ENCODE assay signal across 22 cellular contexts in genomic region chr7:23715099-23715498, GRCh38. TPM values are rescaled to one million over a fixed set of nuclear protein-coding genes. Genes with fewer than 3 reads are reported as not detected.
DNase-seq lines count a peak whose midpoint lies in the region; ATAC-seq, FAIRE-seq and TF ChIP-seq lines count a peak whose summit lies in the region.
"Had no signal": no experiment of that assay in that cellular context is flagged by ENCODE, and none has a peak within 500 bp of the region (broad histone marks: within the 10 kb centered on the region; RNA-seq: fewer than 3 reads in every experiment).

No MANE protein-coding gene starts in this region.

- no TSS peak for BruUV-seq in K562 (replicated peaks; lab: Mats Ljungman, UMichigan)

- H3K9me1 ChIP-seq in K562 (ENCODE audit: control insufficient read depth, insufficient read depth, low read length) = no peaks in the 10 kb centered on the region

- TF ChIP-seq EP300 in K562 (IDR thresholded peaks at IDR 0.05; ENCODE audit: low read length) = no peak

- H3K4me1 ChIP-seq in K562 (replicated peaks in 1 of 2; ENCODE audit: control insufficient read depth in 2 of 2, insufficient read depth in 2 of 2, low read length in 2 of 2) (no peaks in the 10 kb centered on the region), trophoblast cell (ENCODE audit: control insufficient read depth in 1 of 2, insufficient read depth in 2 of 2, low read length in 2 of 2) (no peaks in the 10 kb centered on the region), colonic mucosa (no peaks in the 10 kb centered on the region)

- H4K20me1 ChIP-seq in K562 (replicated peaks; ENCODE audit: control insufficient read depth, insufficient read depth, low read length) = no peaks in the 10 kb centered on the region

- ATAC-seq in K562 = no peak
- no peak for ATAC-seq in GM18909 (IDR thresholded peaks at IDR 0.05; ENCODE audit: poor library complexity, unreplicated experiment)
- ATAC-seq: GM23338, Right ventricle myocardium inferior had no signal

- WGBS in K562 (ENCODE audit: insufficient coverage, low coverage, missing lambda C conversion rate) = 31% methylated on average over 6 of the region's 6 CpGs
- 100% methylated on average over 2 of the region's 6 CpGs for WGBS in trophoblast cell (ENCODE audit: extremely low coverage, insufficient coverage, insufficient read length)

- H3K14ac ChIP-seq in trophoblast cell (ENCODE audit: low read length) = no peak overlapping the region

- no peak overlapping the region for H2BK5ac ChIP-seq in trophoblast cell (ENCODE audit: low read depth, low read length, poor library complexity)

- no peaks in the 10 kb centered on the region for H3K79me1 ChIP-seq in trophoblast cell (ENCODE audit: low read length)

- no peak overlapping the region for H4K12ac ChIP-seq in trophoblast cell (ENCODE audit: low read depth, low read length)

- no peak overlapping the region for H4K91ac ChIP-seq in trophoblast cell (ENCODE audit: low read depth, low read length)

- H3K9ac ChIP-seq in K562 (ENCODE audit: insufficient read depth in 1 of 2, low read depth in 2 of 2, low read length in 2 of 2) (no peak overlapping the region), trophoblast cell (ENCODE audit: low read length) (no peak overlapping the region), colonic mucosa (ENCODE audit: low read depth in 2 of 2, low read length in 2 of 2) (no peak overlapping the region)

- TF ChIP-seq RAD21 in K562 (CRISPR knock-in tag; conservative IDR thresholded peaks at IDR 0.05 in 1 of 2, IDR thresholded peaks at IDR 0.05 in 1 of 2) = no peak

- no peak for TF ChIP-seq POLR2A in K562 (conservative IDR thresholded peaks at IDR 0.05)

- H2AK5ac ChIP-seq in trophoblast cell (ENCODE audit: low read length) = no peak overlapping the region

- H3K79me2 ChIP-seq in K562 (ENCODE audit: control insufficient read depth, insufficient read depth, low read length) (no peaks in the 10 kb centered on the region), trophoblast cell (ENCODE audit: control insufficient read depth, insufficient read depth, low read length, poor library complexity) (no peaks in the 10 kb centered on the region)

- in situ Hi-C loops in K562 (cut with MboI) = loop anchor here (25.0 kb wide), 1 partner anchor 453 kb away; no protein-coding TSS in a partner anchor

- TF ChIP-seq CTCF in K562 (IDR thresholded peaks at IDR 0.05 in 2 of 3, conservative IDR thresholded peaks at IDR 0.05 in 1 of 3; ENCODE audit: insufficient read depth in 2 of 3, low read depth in 1 of 3, low read length in 3 of 3) = no peak
- TF ChIP-seq CTCF in colonic mucosa (IDR thresholded peaks at IDR 0.05) = no peak

- H3K36me3 ChIP-seq in K562 (ENCODE audit: control insufficient read depth, insufficient read depth, low read length) = no peaks in the 10 kb centered on the region
- no peaks in the 10 kb centered on the region for H3K36me3 ChIP-seq in trophoblast cell (ENCODE audit: control insufficient read depth in 1 of 2, insufficient read depth in 2 of 2, low read length in 2 of 2)
- no peaks in the 10 kb centered on the region for H3K36me3 ChIP-seq in colonic mucosa
- H3K36me3 ChIP-seq: SJCRH30 had no signal

- CTCF ChIA-PET in K562 (lab: Yijun Ruan, JAX; ENCODE audit: low intra/inter-chr PET ratio) = no interaction called here

- no peak for FAIRE-seq in K562 (lab: Jason Lieb, UNC)

- no peak overlapping the region for H3K23ac ChIP-seq in trophoblast cell (ENCODE audit: low read length)

- H3K27me3 ChIP-seq in K562 (ENCODE audit: control insufficient read depth in 2 of 2, insufficient read depth in 2 of 2, low read length in 2 of 2) (peaks cover 0 to 3% of the 10 kb centered on the region in 2 experiments; a peak in 2 of 5 replicates), trophoblast cell (ENCODE audit: insufficient read depth, low read length) (no peaks in the 10 kb centered on the region), colonic mucosa (no peaks in the 10 kb centered on the region)
- H3K27me3 ChIP-seq: SJCRH30 had no signal

- no peak overlapping the region for H4K8ac ChIP-seq in trophoblast cell (ENCODE audit: low read depth, low read length)

- H2BK120ac ChIP-seq in trophoblast cell (ENCODE audit: insufficient read depth, low read length, poor library complexity) = no peak overlapping the region

- POLR2A ChIA-PET in K562 (lab: Yijun Ruan, JAX) = interaction anchor here (0.7 kb wide), 1 partner anchor 148 kb away, joined by 3 read pairs; no protein-coding TSS in a partner anchor

- H3K27ac ChIP-seq in K562 (ENCODE audit: extremely low read depth, low read depth, low read length) = no peak overlapping the region
- no peak overlapping the region for H3K27ac ChIP-seq in trophoblast cell (ENCODE audit: low read depth, low read length)
- H3K27ac ChIP-seq in colonic mucosa = no peak overlapping the region
- H3K27ac ChIP-seq: SJCRH30 had no signal

- no peak overlapping the region for H3K4ac ChIP-seq in trophoblast cell (ENCODE audit: low read depth, low read length)

- H3K4me2 ChIP-seq in K562 (ENCODE audit: insufficient read depth, low read length) (no peak overlapping the region), trophoblast cell (ENCODE audit: low read length) (no peak overlapping the region)
- H3K4me2 ChIP-seq: GM23338 had no signal

- no peak overlapping the region for H2BK12ac ChIP-seq in trophoblast cell (ENCODE audit: low read length)

- DNase-seq in DMS53 (lab: John Stamatoyannopoulos, UW) (peak; percentile 87), NCI-H524 (lab: John Stamatoyannopoulos, UW) (peak; percentile 8 to 62), K562 (ENCODE audit: extremely low read depth in 1 of 4, low spot score in 3 of 4) (no peak), trophoblast cell (peak; percentile 68 to 83), cardiac septum (ENCODE audit: low spot score) (no peak), colonic mucosa (no peak)
- DNase-seq: DMS153, H9, NCI-H1092, NCI-H1417 treated with DMSO at 0.1 percent for 48 hours, NCI-H1694 treated with DMSO at 0.1 percent for 48 hours, NCI-H2081, NCI-H2171 treated with DMSO at 0.1 percent for 48 hours, NCI-H526, OCI-M1 had no signal

- no peak overlapping the region for H3K18ac ChIP-seq in trophoblast cell (ENCODE audit: low read length)

- intact Hi-C loops in K562 (cut with micrococcal nuclease) (loop anchor here (10.0 kb wide), 1 partner anchor 290 kb away; no protein-coding TSS in a partner anchor), cardiac septum (cut with DNase I) (loop anchor here (10.0 kb wide), 1 partner anchor 170 kb away; no protein-coding TSS in a partner anchor), colonic mucosa (cut with DNase I) (loop anchor here (2.0 to 10.0 kb wide), 2 partner anchors 60 to 144 kb away; no protein-coding TSS in a partner anchor)

- no peak overlapping the region for H2AFZ ChIP-seq in K562 (ENCODE audit: low read depth, low read length)
- H2AFZ ChIP-seq in trophoblast cell (ENCODE audit: insufficient read depth, low read length, poor library complexity) = no peak overlapping the region
- H2AFZ ChIP-seq: GM23338 had no signal

- H3K9me3 ChIP-seq in K562 (replicated peaks; ENCODE audit: control insufficient read depth, insufficient read depth, low read depth, low read length) (no peaks in the 10 kb centered on the region), trophoblast cell (ENCODE audit: insufficient read depth, low read depth, low read length) (no peaks in the 10 kb centered on the region), colonic mucosa (no peaks in the 10 kb centered on the region)
- H3K9me3 ChIP-seq: SJCRH30 had no signal

- no peak overlapping the region for H3K4me3 ChIP-seq in K562
- no peak overlapping the region for H3K4me3 ChIP-seq in trophoblast cell (ENCODE audit: low read depth, low read length)
- H3K4me3 ChIP-seq in colonic mucosa = no peak overlapping the region
- H3K4me3 ChIP-seq: GM23338, SJCRH30 had no signal

RNA-seq across cellular contexts. Expression of gene STK31, which starts 5.1 kb away (rescaled TPM):
- 0.30 and 0.63 TPM in 2 replicates for total RNA-seq in K562 (2011; cell fraction: chromatin; rRNA removed; ENCODE audit: low replicate concordance)
- 0.26 and 0.33 TPM in 2 replicates for total RNA-seq in K562 (2011; cell fraction: nucleolus; rRNA removed)
- 0.15 and 0.37 TPM in 2 replicates for total RNA-seq in K562 (2011; cell fraction: nucleoplasm; rRNA removed)
- total RNA-seq in K562 (2014; rRNA removed) (0.61 and 1.2 TPM in 2 replicates), K562 (2014; rRNA removed; fragmentation: Illumina TruSeq; extraction: Trizol) (0.25 and 0.77 TPM in 2 replicates), K562 (2015; rRNA removed; fragmentation: Illumina TruSeq; extraction: Trizol) (0.18 and 0.49 TPM in 2 replicates), K562 (2021) (0.09 and 0.20 TPM in 2 replicates), cardiac septum (0.35 TPM), colonic mucosa (under 1 TPM; 0.77 to 0.96 TPM)
- polyA plus RNA-seq in K562 (2011; rRNA removed) (0.26 and 0.46 TPM in 2 replicates), K562 (2014; fragmentation: Illumina TruSeq; extraction: Trizol) (0.30 and 0.64 TPM in 2 replicates), K562 (2014; fragmentation: Nextera tagmentation; extraction: Ambion mirVana) (under 1 TPM; 0.10 to 0.56 TPM), K562 (2014; rRNA removed) (0.20 and 0.91 TPM in 2 replicates)
- polyA plus RNA-seq in K562 (2011; cell fraction: cytosol; rRNA removed) = 0.03 and 0.19 TPM in 2 replicates
- polyA plus RNA-seq in K562 (2011; cell fraction: nucleus; rRNA removed) = 0.26 and 0.70 TPM in 2 replicates
- polyA plus RNA-seq in K562 (2012) = 0.35 and 0.48 TPM in 2 replicates
- polyA minus RNA-seq in K562 (2011; rRNA and poly(A)+ RNA removed) = 0.21 and 0.39 TPM in 2 replicates
- not detected in 2 replicates for polyA minus RNA-seq in K562 (2011; cell fraction: cytosol; rRNA and poly(A)+ RNA removed)
- 0.33 and 0.94 TPM in 2 replicates for polyA minus RNA-seq in K562 (2011; cell fraction: nucleus; rRNA and poly(A)+ RNA removed)
- 0.10 and 0.15 TPM in 2 replicates for polyA plus RNA-seq in trophoblast cell (2013)
- total RNA-seq: RPMI7951 had no signal
- polyA plus RNA-seq: BJ, IgD-negative memory B cell had no signal

RNA-seq across cellular contexts. Expression of gene FAM221A, which starts 35.1 kb away (rescaled TPM):
- not detected in 2 replicates for total RNA-seq in K562 (2011; cell fraction: chromatin; rRNA removed; ENCODE audit: low replicate concordance)
- total RNA-seq in K562 (2011; cell fraction: nucleolus; rRNA removed) = not detected in 2 replicates
- not detected in 2 replicates for total RNA-seq in K562 (2011; cell fraction: nucleoplasm; rRNA removed)
- total RNA-seq in K562 (2014; rRNA removed) (0.29 TPM in 1 of 2 replicates, not detected in the other), K562 (2014; rRNA removed; fragmentation: Illumina TruSeq; extraction: Trizol) (not detected in 2 replicates), K562 (2015; rRNA removed; fragmentation: Illumina TruSeq; extraction: Trizol) (not detected in 2 replicates), K562 (2021) (not detected in 2 replicates), cardiac septum (3.7 TPM), colonic mucosa (10 to 100 TPM; 11.1 to 18.5 TPM)
- polyA plus RNA-seq in K562 (2011; rRNA removed) (not detected in 2 replicates), K562 (2014; fragmentation: Illumina TruSeq; extraction: Trizol) (not detected in 2 replicates), K562 (2014; fragmentation: Nextera tagmentation; extraction: Ambion mirVana) (not detected), K562 (2014; rRNA removed) (not detected in 2 replicates)
- polyA plus RNA-seq in K562 (2011; cell fraction: cytosol; rRNA removed) = 0.35 TPM in 1 of 2 replicates, not detected in the other
- polyA plus RNA-seq in K562 (2011; cell fraction: nucleus; rRNA removed) = 0.03 and 0.13 TPM in 2 replicates
- not detected in 2 replicates for polyA plus RNA-seq in K562 (2012)
- polyA minus RNA-seq in K562 (2011; rRNA and poly(A)+ RNA removed) = not detected in 2 replicates
- polyA minus RNA-seq in K562 (2011; cell fraction: cytosol; rRNA and poly(A)+ RNA removed) = not detected in 2 replicates
- polyA minus RNA-seq in K562 (2011; cell fraction: nucleus; rRNA and poly(A)+ RNA removed) = not detected in 2 replicates
- 2.0 and 2.3 TPM in 2 replicates for polyA plus RNA-seq in trophoblast cell (2013)

Comparison
In these comparisons a context has a peak if more than half of its experiments do, and no peak if none do; other contexts are left out.
1. DNase-seq: peak in DMS53 (single experiment), NCI-H524 (2 of 2) and trophoblast cell (2 of 2); none in K562 (0 of 4), cardiac septum (single experiment) and colonic mucosa (single experiment).